8 cellular contexts compared by ENCODE assay signal in genomic region chr9:128685022-128685332, GRCh38. TPM values are rescaled to one million over a fixed set of nuclear protein-coding genes. Genes with fewer than 3 reads are reported as not detected.
DNase-seq lines count a peak whose midpoint lies in the region; ATAC-seq, FAIRE-seq and TF ChIP-seq lines count a peak whose summit lies in the region.

No MANE protein-coding gene starts in this region.

- TF ChIP-seq POLR2A in heart left ventricle (IDR thresholded peaks at IDR 0.05), result no peak

- H3K4me2 ChIP-seq in keratinocyte (ENCODE audit: control insufficient read depth, extremely low read depth, insufficient read depth, low read depth, low read length), result peak overlapping the region; percentile 85

- peaks cover 26% of the 10 kb centered on the region for H3K4me1 Mint-ChIP-seq in activated T-helper 17 cell treated with anti-CD3 and anti-CD28 coated beads, Interleukin-2, amount 50 U/mL, for 72 hours

- no peaks in the 10 kb centered on the region for H3K9me3 ChIP-seq in heart left ventricle
- no peaks in the 10 kb centered on the region for H3K9me3 ChIP-seq in keratinocyte (ENCODE audit: control insufficient read depth, low read depth, low read length)
- H3K9me3 ChIP-seq in upper lobe of right lung, result no peaks in the 10 kb centered on the region

- ATAC-seq in heart left ventricle, result no peak
- ATAC-seq in Right ventricle myocardium superior (ENCODE audit: poor library complexity), result no peak
- no peak for ATAC-seq in activated T-helper 17 cell treated with anti-CD3 and anti-CD28 coated beads, Interleukin-2, amount 50 U/mL, for 72 hours (replicated peaks)
- ATAC-seq in upper lobe of right lung, result no peak
- ATAC-seq in GM19395 (IDR thresholded peaks at IDR 0.05; ENCODE audit: unreplicated experiment), result no peak
- no peak for ATAC-seq in GM18870 (IDR thresholded peaks at IDR 0.05; ENCODE audit: unreplicated experiment)

- no peaks in the 10 kb centered on the region for H3K27me3 Mint-ChIP-seq in activated T-helper 17 cell treated with anti-CD3 and anti-CD28 coated beads, Interleukin-2, amount 50 U/mL, for 72 hours

- H3K27ac ChIP-seq in heart left ventricle (peak overlapping the region in 9 of 12 donors; percentile 52 to 92 (median 71)), keratinocyte (ENCODE audit: control insufficient read depth, insufficient read depth, low read length) (peak overlapping the region; percentile 99), upper lobe of right lung (peak overlapping the region; percentile 89), caudate nucleus (ENCODE audit: low read depth, low read length) (no peak overlapping the region)

- dilution Hi-C loops in keratinocyte (cut with MboI; ENCODE audit: extremely low pct_ligation_motif_present, low sequenced_read_pairs), result no loop called here

- no peaks in the 10 kb centered on the region for H3K9me1 ChIP-seq in keratinocyte (ENCODE audit: control insufficient read depth, extremely low read depth, insufficient read depth, low read length)

- H3K9me3 Mint-ChIP-seq in activated T-helper 17 cell treated with anti-CD3 and anti-CD28 coated beads, Interleukin-2, amount 50 U/mL, for 72 hours, result no peaks in the 10 kb centered on the region

- H3K4me3 ChIP-seq in heart left ventricle (peak overlapping the region in 6 of 12 donors; percentile 57 to 70 (median 59)), keratinocyte (ENCODE audit: control insufficient read depth in 2 of 3, extremely low read depth in 1 of 3, insufficient read depth in 2 of 3, low read depth in 1 of 3, low read length in 3 of 3) (peak overlapping the region; percentile 54 to 98 (median 78)), upper lobe of right lung (peak overlapping the region; percentile 76)

- no peak overlapping the region for H2AFZ ChIP-seq in keratinocyte (ENCODE audit: control insufficient read depth, low read length)

- H3K79me2 ChIP-seq in keratinocyte (ENCODE audit: control insufficient read depth, insufficient read depth, low read length), result peaks cover 50% of the 10 kb centered on the region

- peaks cover 23% of the 10 kb centered on the region for H3K36me3 Mint-ChIP-seq in activated T-helper 17 cell treated with anti-CD3 and anti-CD28 coated beads, Interleukin-2, amount 50 U/mL, for 72 hours (ENCODE audit: low read depth)

- intact Hi-C loops in heart left ventricle (cut with DNase I), result loop anchor here in 4 of 10 donors (2.0 to 10.0 kb wide), 3 partner anchors 28 to 50 kb away; partner anchors contain the start of gene DYNC2I2 (in 1 of the 4)
- intact Hi-C loops in Right ventricle myocardium superior (cut with DNase I), result no loop called here
- intact Hi-C loops in upper lobe of right lung (cut with DNase I), result no loop called here

- peak overlapping the region; percentile 97 for H3K4me3 Mint-ChIP-seq in activated T-helper 17 cell treated with anti-CD3 and anti-CD28 coated beads, Interleukin-2, amount 50 U/mL, for 72 hours

- 82 to 90% (median 85%) methylated on average over 2 of the region's 2 CpGs for WGBS in heart left ventricle, 4 donors

- DNase-seq in heart left ventricle (peak in 1 of 5 donors; percentile 30), Right ventricle myocardium superior (no peak), keratinocyte (ENCODE audit: low read depth, low spot score) (no peak), upper lobe of right lung (no peak), caudate nucleus (lab: John Stamatoyannopoulos, UW) (no peak)

- H4K20me1 ChIP-seq in keratinocyte (ENCODE audit: control insufficient read depth, extremely low read depth, insufficient read depth, low read length), result no peaks in the 10 kb centered on the region

- H3K36me3 ChIP-seq in heart left ventricle (no peaks in the 10 kb centered on the region), keratinocyte (ENCODE audit: control insufficient read depth in 2 of 2, extremely low read depth in 1 of 2, insufficient read depth in 2 of 2, low read length in 2 of 2) (peaks cover 1 to 11% of the 10 kb centered on the region in 2 experiments), upper lobe of right lung (no peaks in the 10 kb centered on the region)

- H3K27me3 ChIP-seq in heart left ventricle (no peaks in the 10 kb centered on the region), keratinocyte (ENCODE audit: control insufficient read depth, extremely low read depth, insufficient read depth, low read length) (no peaks in the 10 kb centered on the region), upper lobe of right lung (no peaks in the 10 kb centered on the region)

- FAIRE-seq in keratinocyte (lab: Jason Lieb, UNC), result peak; percentile 81

- peak overlapping the region; percentile 97 for H3K27ac Mint-ChIP-seq in activated T-helper 17 cell treated with anti-CD3 and anti-CD28 coated beads, Interleukin-2, amount 50 U/mL, for 72 hours

- H3K4me1 ChIP-seq in heart left ventricle (peaks cover 0 to 45% (median 19%) of the 10 kb centered on the region in 12 donors), keratinocyte (ENCODE audit: control insufficient read depth, extremely low read depth, insufficient read depth, low read length) (peaks cover 32% of the 10 kb centered on the region), upper lobe of right lung (peaks cover 38% of the 10 kb centered on the region)

- H3K9ac ChIP-seq in keratinocyte (ENCODE audit: control insufficient read depth, extremely low read depth, insufficient read depth, low read length), result peak overlapping the region; percentile 99

- no peak for TF ChIP-seq CTCF in heart left ventricle (IDR thresholded peaks at IDR 0.05)
- no peak for TF ChIP-seq CTCF in keratinocyte (optimal IDR thresholded peaks at IDR 0.05 in 1 of 3, IDR thresholded peaks at IDR 0.05 in 1 of 3, conservative IDR thresholded peaks at IDR 0.05 in 1 of 3; ENCODE audit: extremely low read depth in 1 of 3, insufficient read depth in 2 of 3, low read length in 3 of 3)
- no peak for TF ChIP-seq CTCF in upper lobe of right lung (IDR thresholded peaks at IDR 0.05)

RNA-seq across cellular contexts. Expression of gene SET, which starts 4.0 kb away (rescaled TPM):
- total RNA-seq in heart left ventricle, result 100 to 1,000 TPM in 8 of 9 donors, 10 to 100 TPM in 1; 96.8 to 240 (median 211) TPM
- 100 to 1,000 TPM in 1 of 2 donors, 10 to 100 TPM in 1; 67.6 to 199 TPM for polyA plus RNA-seq in heart left ventricle
- total RNA-seq in Right ventricle myocardium superior, result 167 TPM
- total RNA-seq in activated T-helper 17 cell treated with anti-CD3 and anti-CD28 coated beads, Interleukin-2, amount 50 U/mL, for 72 hours, result 100 to 1,000 TPM; 301 to 598 TPM
- 126 to 267 TPM (median 198 TPM) in 3 replicates for polyA plus RNA-seq in keratinocyte
- 1,011 TPM for polyA plus RNA-seq in keratinocyte (2011; ENCODE audit: low read depth)
- polyA plus RNA-seq in keratinocyte (2011; cell fraction: cytosol; rRNA removed), result 169 and 241 TPM in 2 replicates
- polyA plus RNA-seq in keratinocyte (2011; cell fraction: nucleus; rRNA removed), result 84.4 and 136 TPM in 2 replicates
- 261 and 361 TPM in 2 replicates for polyA plus RNA-seq in keratinocyte (2012; ENCODE audit: low replicate concordance)
- polyA minus RNA-seq in keratinocyte, result 28.7 to 165 TPM (median 80.3 TPM) in 3 replicates
- polyA minus RNA-seq in keratinocyte (2011; cell fraction: cytosol; rRNA and poly(A)+ RNA removed), result 392 TPM
- 35.1 and 65.6 TPM in 2 replicates for polyA minus RNA-seq in keratinocyte (2011; cell fraction: nucleus; rRNA and poly(A)+ RNA removed)
- 227 TPM for total RNA-seq in upper lobe of right lung

RNA-seq across cellular contexts. Expression of gene PKN3, which starts 17.3 kb away (rescaled TPM):
- total RNA-seq in heart left ventricle, result 10 to 100 TPM in 1 of 9 donors, 1 to 10 TPM in 8; 3.7 to 16.1 (median 5.9) TPM
- polyA plus RNA-seq in heart left ventricle, result 10 to 100 TPM in 1 of 2 donors, 1 to 10 TPM in 1; 7.3 to 10.5 TPM
- total RNA-seq in Right ventricle myocardium superior, result 5.7 TPM
- 1 to 10 TPM; 4.1 to 9.1 TPM for total RNA-seq in activated T-helper 17 cell treated with anti-CD3 and anti-CD28 coated beads, Interleukin-2, amount 50 U/mL, for 72 hours
- polyA plus RNA-seq in keratinocyte, result 1.2 to 3.0 TPM (median 1.3 TPM) in 3 replicates
- polyA plus RNA-seq in keratinocyte (2011; ENCODE audit: low read depth), result 0.90 TPM
- polyA plus RNA-seq in keratinocyte (2011; cell fraction: cytosol; rRNA removed), result 0.34 and 0.69 TPM in 2 replicates
- 2.1 and 2.7 TPM in 2 replicates for polyA plus RNA-seq in keratinocyte (2011; cell fraction: nucleus; rRNA removed)
- 0.55 and 2.3 TPM in 2 replicates for polyA plus RNA-seq in keratinocyte (2012; ENCODE audit: low replicate concordance)
- polyA minus RNA-seq in keratinocyte, result 0.45 to 2.1 TPM (median 1.9 TPM) in 3 replicates
- 1.2 TPM for polyA minus RNA-seq in keratinocyte (2011; cell fraction: cytosol; rRNA and poly(A)+ RNA removed)
- 0.85 and 1.2 TPM in 2 replicates for polyA minus RNA-seq in keratinocyte (2011; cell fraction: nucleus; rRNA and poly(A)+ RNA removed)
- total RNA-seq in upper lobe of right lung, result 13.4 TPM

RNA-seq across cellular contexts. Expression of gene DYNC2I2, which starts 28.3 kb away (rescaled TPM):
- total RNA-seq in heart left ventricle, result 10 to 100 TPM; 20.5 to 50.2 (median 27.0) TPM
- 10 to 100 TPM; 56.6 to 65.7 TPM for polyA plus RNA-seq in heart left ventricle
- 40.0 TPM for total RNA-seq in Right ventricle myocardium superior
- 10 to 100 TPM; 29.4 to 39.8 TPM for total RNA-seq in activated T-helper 17 cell treated with anti-CD3 and anti-CD28 coated beads, Interleukin-2, amount 50 U/mL, for 72 hours
- polyA plus RNA-seq in keratinocyte, result 11.5 to 19.3 TPM (median 14.0 TPM) in 3 replicates
- 5.9 TPM for polyA plus RNA-seq in keratinocyte (2011; ENCODE audit: low read depth)
- 5.6 and 14.1 TPM in 2 replicates for polyA plus RNA-seq in keratinocyte (2011; cell fraction: cytosol; rRNA removed)
- polyA plus RNA-seq in keratinocyte (2011; cell fraction: nucleus; rRNA removed), result 13.9 and 18.4 TPM in 2 replicates
- 8.6 and 25.4 TPM in 2 replicates for polyA plus RNA-seq in keratinocyte (2012; ENCODE audit: low replicate concordance)
- 9.6 to 55.0 TPM (median 13.0 TPM) in 3 replicates for polyA minus RNA-seq in keratinocyte
- polyA minus RNA-seq in keratinocyte (2011; cell fraction: cytosol; rRNA and poly(A)+ RNA removed), result 27.4 TPM
- polyA minus RNA-seq in keratinocyte (2011; cell fraction: nucleus; rRNA and poly(A)+ RNA removed), result 10.7 and 12.0 TPM in 2 replicates
- 37.3 TPM for total RNA-seq in upper lobe of right lung

RNA-seq across cellular contexts. Expression of gene ZDHHC12, which starts 39.0 kb away (rescaled TPM):
- 10 to 100 TPM in 5 of 9 donors, 1 to 10 TPM in 4; 5.1 to 26.0 (median 10.5) TPM for total RNA-seq in heart left ventricle
- polyA plus RNA-seq in heart left ventricle, result 10 to 100 TPM; 10.9 to 29.8 TPM
- 5.4 TPM for total RNA-seq in Right ventricle myocardium superior
- total RNA-seq in activated T-helper 17 cell treated with anti-CD3 and anti-CD28 coated beads, Interleukin-2, amount 50 U/mL, for 72 hours, result 10 to 100 TPM; 44.8 to 60.9 TPM
- polyA plus RNA-seq in keratinocyte, result 24.1 to 46.3 TPM (median 36.3 TPM) in 3 replicates
- polyA plus RNA-seq in keratinocyte (2011; ENCODE audit: low read depth), result 2.1 TPM
- polyA plus RNA-seq in keratinocyte (2011; cell fraction: cytosol; rRNA removed), result 29.4 and 83.5 TPM in 2 replicates
- 16.7 and 28.7 TPM in 2 replicates for polyA plus RNA-seq in keratinocyte (2011; cell fraction: nucleus; rRNA removed)
- 27.7 and 56.3 TPM in 2 replicates for polyA plus RNA-seq in keratinocyte (2012; ENCODE audit: low replicate concordance)
- 18.9 to 31.7 TPM (median 25.7 TPM) in 3 replicates for polyA minus RNA-seq in keratinocyte
- 59.5 TPM for polyA minus RNA-seq in keratinocyte (2011; cell fraction: cytosol; rRNA and poly(A)+ RNA removed)
- polyA minus RNA-seq in keratinocyte (2011; cell fraction: nucleus; rRNA and poly(A)+ RNA removed), result 16.7 and 20.7 TPM in 2 replicates
- total RNA-seq in upper lobe of right lung, result 28.2 TPM
